Comparison of ENCODE assay signal across 8 cellular contexts in genomic region chr2:227783404-227784138, GRCh38. TPM values are rescaled to one million over a fixed set of nuclear protein-coding genes. Genes with fewer than 3 reads are reported as not detected.
DNase-seq lines count a peak whose midpoint lies in the region; ATAC-seq lines count a peak whose summit lies in the region.

No MANE protein-coding gene starts in this region.

- peak; percentile 42 for DNase-seq in activated CD8-positive, alpha-beta memory T cell treated with anti-CD3 and anti-CD28 coated beads, Interleukin-2, amount 10 ng/mL, durations not matched to agents 7 days and 5 days
- DNase-seq in activated CD8-positive, alpha-beta memory T cell treated with anti-CD3 and anti-CD28 coated beads, Interleukin-2, amount 50 U/mL, for 4 hours, result no peak
- DNase-seq in NK-92 treated with Interleukin-12 subunit alpha and Interleukin-12 subunit beta, amount 100 ng/mL, for 24 hours (lab: John Stamatoyannopoulos, UW), result no peak
- DNase-seq in stimulated activated CD8-positive, alpha-beta memory T cell treated with anti-CD3 and anti-CD28 coated beads, Interleukin-4, amount 100 ng/mL, for 48 hours, result no peak
- DNase-seq in left ventricle myocardium superior, result no peak

- peaks cover 15% of the 10 kb centered on the region for H3K27me3 Mint-ChIP-seq in activated CD8-positive, alpha-beta memory T cell treated with anti-CD3 and anti-CD28 coated beads, Interleukin-2, amount 10 ng/mL, durations not matched to agents 7 days and 5 days
- peaks cover 8% of the 10 kb centered on the region for H3K27me3 Mint-ChIP-seq in T-helper 1 cell treated with Interleukin-12 subunit alpha and Interleukin-12 subunit beta and Interleukin-4 antibody, amounts not matched to agents 30 μg/mL and 1 μg/mL, for 36 hours (ENCODE audit: low read depth)
- H3K27me3 Mint-ChIP-seq in stimulated activated naive CD8-positive, alpha-beta T cell treated with anti-CD3 and anti-CD28 coated beads, Interleukin-15, Interleukin-2, amounts not matched to agents 100 ng/mL and 50 ng/mL, for 24 hours, result peaks cover 23% of the 10 kb centered on the region

- H3K4me3 Mint-ChIP-seq in activated CD8-positive, alpha-beta memory T cell treated with anti-CD3 and anti-CD28 coated beads, Interleukin-2, amount 10 ng/mL, durations not matched to agents 7 days and 5 days, result peak overlapping the region; percentile 65
- peak overlapping the region; percentile 66 for H3K4me3 Mint-ChIP-seq in T-helper 1 cell treated with Interleukin-12 subunit alpha and Interleukin-12 subunit beta and Interleukin-4 antibody, amounts not matched to agents 30 μg/mL and 1 μg/mL, for 36 hours
- H3K4me3 Mint-ChIP-seq in stimulated activated naive CD8-positive, alpha-beta T cell treated with anti-CD3 and anti-CD28 coated beads, Interleukin-15, Interleukin-2, amounts not matched to agents 100 ng/mL and 50 ng/mL, for 24 hours, result peak overlapping the region; percentile 66

- no peaks in the 10 kb centered on the region for H3K9me3 Mint-ChIP-seq in activated CD8-positive, alpha-beta memory T cell treated with anti-CD3 and anti-CD28 coated beads, Interleukin-2, amount 10 ng/mL, durations not matched to agents 7 days and 5 days (ENCODE audit: low read depth)
- no peaks in the 10 kb centered on the region for H3K9me3 Mint-ChIP-seq in T-helper 1 cell treated with Interleukin-12 subunit alpha and Interleukin-12 subunit beta and Interleukin-4 antibody, amounts not matched to agents 30 μg/mL and 1 μg/mL, for 36 hours
- H3K9me3 Mint-ChIP-seq in stimulated activated naive CD8-positive, alpha-beta T cell treated with anti-CD3 and anti-CD28 coated beads, Interleukin-15, Interleukin-2, amounts not matched to agents 100 ng/mL and 50 ng/mL, for 24 hours, result no peaks in the 10 kb centered on the region

- CTCF ChIA-PET in activated CD8-positive, alpha-beta memory T cell treated with anti-CD3 and anti-CD28 coated beads, Interleukin-2, amount 10 ng/mL, durations not matched to agents 7 days and 5 days (lab: Charles Lee), result interaction anchor here (0.8 to 1.5 kb wide), 6 partner anchors 9 to 78 kb away, joined by 3 to 4 read pairs (median 4); no protein-coding TSS in a partner anchor

- no peaks in the 10 kb centered on the region for H3K36me3 Mint-ChIP-seq in activated CD8-positive, alpha-beta memory T cell treated with anti-CD3 and anti-CD28 coated beads, Interleukin-2, amount 10 ng/mL, durations not matched to agents 7 days and 5 days
- H3K36me3 Mint-ChIP-seq in T-helper 1 cell treated with Interleukin-12 subunit alpha and Interleukin-12 subunit beta and Interleukin-4 antibody, amounts not matched to agents 30 μg/mL and 1 μg/mL, for 36 hours (ENCODE audit: low read depth), result no peaks in the 10 kb centered on the region
- no peaks in the 10 kb centered on the region for H3K36me3 Mint-ChIP-seq in stimulated activated naive CD8-positive, alpha-beta T cell treated with anti-CD3 and anti-CD28 coated beads, Interleukin-15, Interleukin-2, amounts not matched to agents 100 ng/mL and 50 ng/mL, for 24 hours (ENCODE audit: low read depth)

- peak; percentile 93 for ATAC-seq in activated CD8-positive, alpha-beta memory T cell treated with anti-CD3 and anti-CD28 coated beads, Interleukin-2, amount 10 ng/mL, durations not matched to agents 7 days and 5 days
- ATAC-seq in HG02938 (IDR thresholded peaks at IDR 0.05; ENCODE audit: unreplicated experiment) (peak; percentile 97), left ventricle myocardium superior (no peak)

- peak overlapping the region; percentile 79 for H3K27ac Mint-ChIP-seq in activated CD8-positive, alpha-beta memory T cell treated with anti-CD3 and anti-CD28 coated beads, Interleukin-2, amount 10 ng/mL, durations not matched to agents 7 days and 5 days
- peak overlapping the region; percentile 73 for H3K27ac Mint-ChIP-seq in T-helper 1 cell treated with Interleukin-12 subunit alpha and Interleukin-12 subunit beta and Interleukin-4 antibody, amounts not matched to agents 30 μg/mL and 1 μg/mL, for 36 hours
- peak overlapping the region; percentile 77 for H3K27ac Mint-ChIP-seq in stimulated activated naive CD8-positive, alpha-beta T cell treated with anti-CD3 and anti-CD28 coated beads, Interleukin-15, Interleukin-2, amounts not matched to agents 100 ng/mL and 50 ng/mL, for 24 hours

- peaks cover 12% of the 10 kb centered on the region for H3K4me1 Mint-ChIP-seq in activated CD8-positive, alpha-beta memory T cell treated with anti-CD3 and anti-CD28 coated beads, Interleukin-2, amount 10 ng/mL, durations not matched to agents 7 days and 5 days
- peaks cover 6% of the 10 kb centered on the region for H3K4me1 Mint-ChIP-seq in T-helper 1 cell treated with Interleukin-12 subunit alpha and Interleukin-12 subunit beta and Interleukin-4 antibody, amounts not matched to agents 30 μg/mL and 1 μg/mL, for 36 hours (ENCODE audit: low read depth)
- peaks cover 15% of the 10 kb centered on the region for H3K4me1 Mint-ChIP-seq in stimulated activated naive CD8-positive, alpha-beta T cell treated with anti-CD3 and anti-CD28 coated beads, Interleukin-15, Interleukin-2, amounts not matched to agents 100 ng/mL and 50 ng/mL, for 24 hours (ENCODE audit: low read depth)

- intact Hi-C loops in left ventricle myocardium superior (cut with micrococcal nuclease), result no loop called here

RNA-seq across cellular contexts. Expression of gene CCL20, which starts 30.1 kb away (rescaled TPM):
- under 1 TPM in 1 of 2 experiments, not detected in 1; 0.82 TPM for total RNA-seq in activated CD8-positive, alpha-beta memory T cell treated with anti-CD3 and anti-CD28 coated beads, Interleukin-2, amount 10 ng/mL, durations not matched to agents 7 days and 5 days
- total RNA-seq in left ventricle myocardium superior, result not detected

RNA-seq across cellular contexts. Expression of gene SCYGR8, which starts 37.9 kb away (rescaled TPM):
- total RNA-seq in activated CD8-positive, alpha-beta memory T cell treated with anti-CD3 and anti-CD28 coated beads, Interleukin-2, amount 10 ng/mL, durations not matched to agents 7 days and 5 days, result not detected
- total RNA-seq in left ventricle myocardium superior, result not detected

RNA-seq across cellular contexts. Expression of gene SCYGR7, which starts 55.4 kb away (rescaled TPM):
- total RNA-seq in activated CD8-positive, alpha-beta memory T cell treated with anti-CD3 and anti-CD28 coated beads, Interleukin-2, amount 10 ng/mL, durations not matched to agents 7 days and 5 days, result not detected
- total RNA-seq in left ventricle myocardium superior, result not detected

RNA-seq across cellular contexts. Expression of gene SCYGR6, which starts 59.0 kb away (rescaled TPM):
- not detected for total RNA-seq in activated CD8-positive, alpha-beta memory T cell treated with anti-CD3 and anti-CD28 coated beads, Interleukin-2, amount 10 ng/mL, durations not matched to agents 7 days and 5 days
- total RNA-seq in left ventricle myocardium superior, result not detected
